In genomic region chr5:169991115-169991514, GRCh38 we compare ENCODE assay signal across 19 cellular contexts. TPM values are rescaled to one million over a fixed set of nuclear protein-coding genes. Genes with fewer than 3 reads are reported as not detected.
DNase-seq lines count a peak whose midpoint lies in the region; ATAC-seq, FAIRE-seq and TF ChIP-seq lines count a peak whose summit lies in the region.
"Had no signal": no experiment of that assay in that cellular context is flagged by ENCODE, and none has a peak within 500 bp of the region (broad histone marks: within the 10 kb centered on the region; RNA-seq: fewer than 3 reads in every experiment).

No MANE protein-coding gene starts in this region.

- H2BK120ac ChIP-seq in trophoblast cell (ENCODE audit: insufficient read depth, low read length, poor library complexity) = no peak overlapping the region

- ATAC-seq in left ventricle myocardium superior = peak; percentile 36
- no peak for ATAC-seq in left cardiac atrium
- no peak for ATAC-seq in psoas muscle
- ATAC-seq: A549; CD8-positive, alpha-beta T cell; GM12878; HepG2 had no signal

- no peak overlapping the region for H4K8ac ChIP-seq in trophoblast cell (ENCODE audit: low read depth, low read length)

- no peak overlapping the region for H2BK5ac ChIP-seq in trophoblast cell (ENCODE audit: low read depth, low read length, poor library complexity)

- no CpG with 5 or more reads among the region's 3 CpGs for WGBS in trophoblast cell (ENCODE audit: extremely low coverage, insufficient coverage, insufficient read length)
- 64 to 86% (median 75%) methylated on average over 3 of the region's 3 CpGs for WGBS in psoas muscle, 3 donors

- H2AFZ ChIP-seq in trophoblast cell (ENCODE audit: insufficient read depth, low read length, poor library complexity) = no peak overlapping the region

- H3K4me2 ChIP-seq in trophoblast cell (ENCODE audit: low read length) = no peak overlapping the region
- H3K4me2 ChIP-seq: A549, BLaER1 had no signal

- no peak overlapping the region for H4K12ac ChIP-seq in trophoblast cell (ENCODE audit: low read depth, low read length)

- H3K36me3 ChIP-seq in bronchial epithelial cell (ENCODE audit: control insufficient read depth, insufficient read depth, low read length) (no peaks in the 10 kb centered on the region), trophoblast cell (ENCODE audit: control insufficient read depth in 1 of 2, insufficient read depth in 2 of 2, low read length in 2 of 2) (no peaks in the 10 kb centered on the region), psoas muscle (ENCODE audit: insufficient read depth in 1 of 2, low read depth in 1 of 2) (no peaks in the 10 kb centered on the region)

- no peak overlapping the region for H2BK12ac ChIP-seq in trophoblast cell (ENCODE audit: low read length)

- TF ChIP-seq CTCF in bronchial epithelial cell (IDR thresholded peaks at IDR 0.05; ENCODE audit: insufficient read depth, low read length, severe bottlenecking) (no peak), psoas muscle (IDR thresholded peaks at IDR 0.05) (no peak)

- H3K4me1 ChIP-seq in trophoblast cell (ENCODE audit: control insufficient read depth in 1 of 2, insufficient read depth in 2 of 2, low read length in 2 of 2) (no peaks in the 10 kb centered on the region), psoas muscle (no peaks in the 10 kb centered on the region)
- H3K4me1 ChIP-seq: BLaER1 had no signal

- no peak overlapping the region for H2AK5ac ChIP-seq in trophoblast cell (ENCODE audit: low read length)

- peak overlapping the region; percentile 74 for H3K23ac ChIP-seq in trophoblast cell (ENCODE audit: low read length)

- FAIRE-seq in bronchial epithelial cell (lab: Jason Lieb, UNC) = peak; percentile 43
- FAIRE-seq: A549, GM12878, GM19239, H1, HepG2 had no signal

- no peak overlapping the region for H3K9ac ChIP-seq in trophoblast cell (ENCODE audit: low read length)
- H3K9ac ChIP-seq: BLaER1 had no signal

- intact Hi-C loops in left ventricle myocardium superior (cut with micrococcal nuclease) (no loop called here), left cardiac atrium (cut with DNase I) (no loop called here), psoas muscle (cut with DNase I) (no loop called here)

- no peaks in the 10 kb centered on the region for H3K79me1 ChIP-seq in trophoblast cell (ENCODE audit: low read length)

- H3K18ac ChIP-seq in trophoblast cell (ENCODE audit: low read length) = no peak overlapping the region

- no peak overlapping the region for H4K91ac ChIP-seq in trophoblast cell (ENCODE audit: low read depth, low read length)

- no peaks in the 10 kb centered on the region for H3K79me2 ChIP-seq in trophoblast cell (ENCODE audit: control insufficient read depth, insufficient read depth, low read length, poor library complexity)

- DNase-seq in left ventricle myocardium superior (no peak), left cardiac atrium (no peak), bronchial epithelial cell (ENCODE audit: low read depth) (no peak), trophoblast cell (no peak), 8988T (no peak), psoas muscle (no peak), A172 (ENCODE audit: low spot score) (no peak)
- DNase-seq: AML-193; Calu3; CD8-positive, alpha-beta T cell; DMS79 treated with DMSO at 0.1 percent for 48 hours; GF-D8; H9 had no signal

- no peaks in the 10 kb centered on the region for H3K27me3 ChIP-seq in bronchial epithelial cell (ENCODE audit: control insufficient read depth, insufficient read depth, low read length)
- no peaks in the 10 kb centered on the region for H3K27me3 ChIP-seq in trophoblast cell (ENCODE audit: insufficient read depth, low read length)
- H3K27me3 ChIP-seq in psoas muscle (ENCODE audit: insufficient read depth in 3 of 3, low read length in 2 of 3) = no peaks in the 10 kb centered on the region
- H3K27me3 ChIP-seq: BLaER1 had no signal

- H3K4ac ChIP-seq in trophoblast cell (ENCODE audit: low read depth, low read length) = no peak overlapping the region

- H3K27ac ChIP-seq in trophoblast cell (ENCODE audit: low read depth, low read length) (no peak overlapping the region), psoas muscle (no peak overlapping the region)
- H3K27ac ChIP-seq: A549, BLaER1 had no signal

- no peaks in the 10 kb centered on the region for H3K9me3 ChIP-seq in trophoblast cell (ENCODE audit: insufficient read depth, low read depth, low read length)
- H3K9me3 ChIP-seq in psoas muscle = no peaks in the 10 kb centered on the region
- H3K9me3 ChIP-seq: A549, BLaER1 had no signal

- H3K4me3 ChIP-seq in bronchial epithelial cell (ENCODE audit: low read depth, low read length) = no peak overlapping the region
- no peak overlapping the region for H3K4me3 ChIP-seq in trophoblast cell (ENCODE audit: low read depth, low read length)
- no peak overlapping the region for H3K4me3 ChIP-seq in psoas muscle
- H3K4me3 ChIP-seq: A549, BLaER1, GM12878 had no signal

- no peak overlapping the region for H3K14ac ChIP-seq in trophoblast cell (ENCODE audit: low read length)

RNA-seq across cellular contexts. Expression of gene INSYN2B, which starts 10.8 kb away (rescaled TPM):
- 0.50 TPM for total RNA-seq in left ventricle myocardium superior
- 1 to 10 TPM in 1 of 2 donors, under 1 TPM in 1; 0.29 to 1.1 TPM for total RNA-seq in left cardiac atrium
- total RNA-seq in bronchial epithelial cell = 0.53 TPM in 1 of 2 replicates, not detected in the other
- polyA plus RNA-seq in trophoblast cell (2013) = 0.01 and 0.04 TPM in 2 replicates
- not detected for total RNA-seq in psoas muscle
- polyA plus RNA-seq in psoas muscle = under 1 TPM in 1 of 3 donors, not detected in 2; 0.01 TPM
- total RNA-seq in A172 (2014; rRNA removed; shearing (Covaris generic)) = 15.6 and 16.3 TPM in 2 replicates
- total RNA-seq: Calu3; CD8-positive, alpha-beta T cell; GM12878; H1; H9; HepG2 had no signal
- polyA plus RNA-seq: H1, HepG2 had no signal
